Comparison of ENCODE assay signal across 21 cellular contexts in genomic region chr22:19593991-19594569, GRCh38.
"Had no signal": no experiment of that assay in that cellular context is flagged by ENCODE, and none has a peak within 500 bp of the region (broad histone marks: within the 10 kb centered on the region; RNA-seq: fewer than 3 reads in every experiment).

No MANE protein-coding gene starts in this region.

- H3K27ac ChIP-seq: KMS-11 had no signal

- H3K27ac Mint-ChIP-seq: activated B cell treated with CpG ODN at 0.5 μM for 24 hours; activated CD4-positive, alpha-beta memory T cell treated with anti-CD3 and anti-CD28 coated beads, Interleukin-2, amount 10 ng/mL, durations not matched to agents 7 days and 5 days had no signal

- H3K4me3 Mint-ChIP-seq: activated B cell treated with CpG ODN at 0.5 μM for 24 hours; activated CD4-positive, alpha-beta memory T cell treated with anti-CD3 and anti-CD28 coated beads, Interleukin-2, amount 10 ng/mL, durations not matched to agents 7 days and 5 days had no signal

- DNase-seq: activated B cell treated with CpG ODN at 0.5 μM for 24 hours; activated CD4-positive, alpha-beta memory T cell treated with anti-CD3 and anti-CD28 coated beads, Interleukin-2, amount 10 ng/mL, durations not matched to agents 7 days and 5 days; activated CD4-positive, alpha-beta T cell treated with anti-CD3 and anti-CD28 coated beads for 1 hour; activated CD4-positive, alpha-beta T cell treated with anti-CD3 and anti-CD28 coated beads, Interleukin-2, amount 50 U/mL, for 1 hour; activated CD8-positive, alpha-beta memory T cell treated with anti-CD3 and anti-CD28 coated beads, Interleukin-2, amount 50 U/mL, for 4 hours; aorta; central memory CD4-positive, alpha-beta T cell; NCI-H1092 treated with DMSO at 0.1 percent for 48 hours; NCI-H1417 treated with DMSO at 0.1 percent for 48 hours; NCI-H1694; NCI-H2029 treated with DMSO at 0.1 percent for 48 hours; NCI-H345; NCI-H510A; NCI-H526 treated with DMSO at 0.1 percent for 48 hours; NCI-H82; SIG-M5; T-helper 2 cell; T1000 had no signal

- H3K4me2 ChIP-seq: KMS-11 had no signal

- H3K9ac ChIP-seq: KMS-11 had no signal

- FAIRE-seq: bronchial epithelial cell, TTC549 had no signal

- H3K9me3 Mint-ChIP-seq: activated B cell treated with CpG ODN at 0.5 μM for 24 hours; activated CD4-positive, alpha-beta memory T cell treated with anti-CD3 and anti-CD28 coated beads, Interleukin-2, amount 10 ng/mL, durations not matched to agents 7 days and 5 days had no signal
